In genomic region chr1:228141871-228142615, GRCh38 we compare ENCODE assay signal across 8 cellular contexts. TPM values are rescaled to one million over a fixed set of nuclear protein-coding genes. Genes with fewer than 3 reads are reported as not detected.
DNase-seq lines count a peak whose midpoint lies in the region; ATAC-seq and TF ChIP-seq lines count a peak whose summit lies in the region.

No MANE protein-coding gene starts in this region.

- peak in 1 of 3 donors; percentile 37 for DNase-seq in CD4-positive, CD25-positive, alpha-beta regulatory T cell
- DNase-seq in MM.1S (no peak), cardiac fibroblast (ENCODE audit: low read depth in 2 of 2) (no peak), nephron progenitor cell (no peak), NCI-H128 (lab: John Stamatoyannopoulos, UW; ENCODE audit: unreplicated experiment) (no peak)

- peak overlapping the region; percentile 54 to 96 (median 94) for H3K4me3 Mint-ChIP-seq in CD4-positive, CD25-positive, alpha-beta regulatory T cell
- H3K4me3 Mint-ChIP-seq in nephron progenitor cell = peak overlapping the region; percentile 92

- peak overlapping the region in 2 of 3 donors; percentile 99 to 100 for H3K27ac Mint-ChIP-seq in CD4-positive, CD25-positive, alpha-beta regulatory T cell
- H3K27ac Mint-ChIP-seq in nephron progenitor cell = no peak overlapping the region

- peaks cover 0 to 53% (median 20%) of the 10 kb centered on the region in 4 donors for H3K4me1 Mint-ChIP-seq in CD4-positive, CD25-positive, alpha-beta regulatory T cell
- peaks cover 21% of the 10 kb centered on the region for H3K4me1 Mint-ChIP-seq in nephron progenitor cell

- H4K20me1 ChIP-seq in MM.1S (ENCODE audit: insufficient read depth, low read length) = peaks cover 32% of the 10 kb centered on the region

- no peak overlapping the region for H2AFZ ChIP-seq in MM.1S (ENCODE audit: low read length)

- peaks cover 23% of the 10 kb centered on the region for H3K27me3 Mint-ChIP-seq in CD4-positive, CD25-positive, alpha-beta regulatory T cell
- H3K27me3 Mint-ChIP-seq in nephron progenitor cell (ENCODE audit: low read depth, poor library complexity) = peaks cover 25% of the 10 kb centered on the region

- H3K27ac ChIP-seq in CD4-positive, CD25-positive, alpha-beta regulatory T cell (ENCODE audit: insufficient read depth, low read length, poor library complexity, severe bottlenecking) = peak overlapping the region; percentile 19
- peak overlapping the region; percentile 91; the same call in 1 of the 2 replicates for H3K27ac ChIP-seq in MM.1S (ENCODE audit: low read length)

- no peaks in the 10 kb centered on the region for H3K36me3 Mint-ChIP-seq in CD4-positive, CD25-positive, alpha-beta regulatory T cell
- H3K36me3 Mint-ChIP-seq in nephron progenitor cell (ENCODE audit: low read depth) = no peaks in the 10 kb centered on the region

- no peak for ATAC-seq in CD4-positive, CD25-positive, alpha-beta regulatory T cell (ENCODE audit: low read depth in 2 of 2)
- ATAC-seq in GM21526 (IDR thresholded peaks at IDR 0.05; ENCODE audit: low FRiP score, unreplicated experiment) (no peak), GM21786 (IDR thresholded peaks at IDR 0.05; ENCODE audit: unreplicated experiment) (no peak), GM18873 (IDR thresholded peaks at IDR 0.05; ENCODE audit: low FRiP score, unreplicated experiment) (no peak)

- H3K36me3 ChIP-seq in CD4-positive, CD25-positive, alpha-beta regulatory T cell (ENCODE audit: control insufficient read depth, insufficient read depth, low read length) = peaks cover 13% of the 10 kb centered on the region
- H3K36me3 ChIP-seq in MM.1S (replicated peaks; ENCODE audit: insufficient read depth, low read length) = 0 out of 2 replicates have a peak, but pooled peaks cover 6% of the 10 kb centered on the region

- no peaks in the 10 kb centered on the region for H3K9me3 Mint-ChIP-seq in CD4-positive, CD25-positive, alpha-beta regulatory T cell
- no peaks in the 10 kb centered on the region for H3K9me3 Mint-ChIP-seq in nephron progenitor cell

- H3K79me2 ChIP-seq in MM.1S (ENCODE audit: low read length) = peaks cover 69% of the 10 kb centered on the region

- H3K9me2 ChIP-seq in MM.1S (replicated peaks; ENCODE audit: insufficient read depth, low read length) = no peaks in the 10 kb centered on the region

- peak overlapping the region; percentile 89 for H3K4me2 ChIP-seq in MM.1S (ENCODE audit: low read depth, low read length)

- H3K9me3 ChIP-seq in CD4-positive, CD25-positive, alpha-beta regulatory T cell (ENCODE audit: control insufficient read depth in 2 of 2, low read length in 2 of 2) = no peaks in the 10 kb centered on the region
- H3K9me3 ChIP-seq in MM.1S (replicated peaks; ENCODE audit: insufficient read depth, low read length) = no peaks in the 10 kb centered on the region

- peak overlapping the region; percentile 97 for H3K9ac ChIP-seq in MM.1S (ENCODE audit: low read length)

- TF ChIP-seq CTCF in MM.1S (IDR thresholded peaks at IDR 0.05; ENCODE audit: low read length) (no peak), cardiac fibroblast (IDR thresholded peaks at IDR 0.05; ENCODE audit: low read depth, low read length) (no peak), nephron progenitor cell (IDR thresholded peaks at IDR 0.05) (no peak)

- H3K27me3 ChIP-seq in CD4-positive, CD25-positive, alpha-beta regulatory T cell (ENCODE audit: control insufficient read depth, insufficient read depth, low read length) = peaks cover 2% of the 10 kb centered on the region
- H3K27me3 ChIP-seq in MM.1S (replicated peaks; ENCODE audit: insufficient read depth, low read length) = peaks cover 10% of the 10 kb centered on the region; the same call in 1 of the 2 replicates

- H3K4me1 ChIP-seq in CD4-positive, CD25-positive, alpha-beta regulatory T cell (ENCODE audit: control insufficient read depth, insufficient read depth, low read length, poor library complexity, severe bottlenecking) = peaks cover 45% of the 10 kb centered on the region
- H3K4me1 ChIP-seq in MM.1S (ENCODE audit: low read length) = peaks cover 14% of the 10 kb centered on the region

- H3K4me3 ChIP-seq in CD4-positive, CD25-positive, alpha-beta regulatory T cell (ENCODE audit: low read depth, low read length) = peak overlapping the region; percentile 77
- H3K4me3 ChIP-seq in MM.1S (ENCODE audit: low read length) (peak overlapping the region; percentile 95), cardiac fibroblast (replicated peaks in 1 of 2; ENCODE audit: low read depth in 2 of 2, low read length in 2 of 2) (peak overlapping the region; percentile 96 to 97)

- H3F3A ChIP-seq in MM.1S (ENCODE audit: insufficient read depth, low read length) = peaks cover 15% of the 10 kb centered on the region

RNA-seq across cellular contexts. Expression of gene GUK1, which starts 2.0 kb away (rescaled TPM):
- 270 TPM for total RNA-seq in CD4-positive, CD25-positive, alpha-beta regulatory T cell
- 100 to 1,000 TPM; 329 to 413 (median 371) TPM for polyA plus RNA-seq in CD4-positive, CD25-positive, alpha-beta regulatory T cell

RNA-seq across cellular contexts. Expression of gene GJC2, which starts 7.7 kb away (rescaled TPM):
- total RNA-seq in CD4-positive, CD25-positive, alpha-beta regulatory T cell = 2.8 TPM
- not detected for polyA plus RNA-seq in CD4-positive, CD25-positive, alpha-beta regulatory T cell

RNA-seq across cellular contexts. Expression of gene IBA57, which starts 23.6 kb away (rescaled TPM):
- 17.0 TPM for total RNA-seq in CD4-positive, CD25-positive, alpha-beta regulatory T cell
- polyA plus RNA-seq in CD4-positive, CD25-positive, alpha-beta regulatory T cell = 1 to 10 TPM; 2.0 to 5.5 (median 4.0) TPM

RNA-seq across cellular contexts. Expression of gene MRPL55, which starts 32.9 kb away (rescaled TPM):
- 62.5 TPM for total RNA-seq in CD4-positive, CD25-positive, alpha-beta regulatory T cell
- polyA plus RNA-seq in CD4-positive, CD25-positive, alpha-beta regulatory T cell = 100 to 1,000 TPM; 126 to 163 (median 143) TPM

RNA-seq across cellular contexts. Expression of gene C1orf35, which starts 38.9 kb away (rescaled TPM):
- total RNA-seq in CD4-positive, CD25-positive, alpha-beta regulatory T cell = 23.5 TPM
- 10 to 100 TPM; 18.0 to 24.0 (median 21.2) TPM for polyA plus RNA-seq in CD4-positive, CD25-positive, alpha-beta regulatory T cell
